Comparison of ENCODE assay signal across 8 cellular contexts in genomic region chr10:72086466-72087391, GRCh38. TPM values are rescaled to one million over a fixed set of nuclear protein-coding genes. Genes with fewer than 3 reads are reported as not detected.
DNase-seq lines count a peak whose midpoint lies in the region; ATAC-seq and TF ChIP-seq lines count a peak whose summit lies in the region.

No MANE protein-coding gene starts in this region.

- H3K27me3 Mint-ChIP-seq in activated CD8-positive, alpha-beta T cell treated with anti-CD3 and anti-CD28 coated beads, Interleukin-2, amount 10 ng/mL, durations not matched to agents 7 days and 5 days (ENCODE audit: low read depth), result no peaks in the 10 kb centered on the region

- POLR2A ChIA-PET in GM10248 (lab: Yijun Ruan, JAX), result interaction anchor here (0.6 kb wide), 1 partner anchor 1089 kb away, joined by 3 read pairs; no protein-coding TSS in a partner anchor
- POLR2A ChIA-PET in activated CD8-positive, alpha-beta T cell treated with anti-CD3 and anti-CD28 coated beads, Interleukin-2, amount 10 ng/mL, durations not matched to agents 7 days and 5 days (lab: Charles Lee), result interaction anchor here (0.8 to 3.5 kb wide), 8 partner anchors 10 to 234 kb away, joined by 3 to 51 read pairs (median 6); partner anchors contain the start of genes ANAPC16 and ASCC1

- H3K4me3 ChIP-seq in esophagus muscularis mucosa (peak overlapping the region; percentile 50 to 61 (median 53)), ovary (peak overlapping the region; percentile 9), aorta (ENCODE audit: low read length in 2 of 2) (no peak overlapping the region)

- H3K27me3 ChIP-seq in esophagus muscularis mucosa (peaks cover 9 to 36% (median 20%) of the 10 kb centered on the region in 4 donors), ovary (no peaks in the 10 kb centered on the region), aorta (ENCODE audit: control insufficient read depth in 1 of 2, insufficient read depth in 2 of 2, low read length in 1 of 2) (no peaks in the 10 kb centered on the region)

- no peaks in the 10 kb centered on the region for H3K36me3 ChIP-seq in esophagus muscularis mucosa
- H3K36me3 ChIP-seq in ovary, result no peaks in the 10 kb centered on the region
- H3K36me3 ChIP-seq in aorta (ENCODE audit: control insufficient read depth in 1 of 2, insufficient read depth in 2 of 2, low read length in 1 of 2), result no peaks in the 10 kb centered on the region

- no peak for TF ChIP-seq EP300 in esophagus muscularis mucosa (IDR thresholded peaks at IDR 0.05)
- no peak for TF ChIP-seq EP300 in ovary (IDR thresholded peaks at IDR 0.05)

- no peak for TF ChIP-seq POLR2A in esophagus muscularis mucosa (IDR thresholded peaks at IDR 0.05; ENCODE audit: low read depth)
- no peak for TF ChIP-seq POLR2A in ovary (IDR thresholded peaks at IDR 0.05)

- H3K9me3 Mint-ChIP-seq in activated CD8-positive, alpha-beta T cell treated with anti-CD3 and anti-CD28 coated beads, Interleukin-2, amount 10 ng/mL, durations not matched to agents 7 days and 5 days (ENCODE audit: insufficient read depth), result no peaks in the 10 kb centered on the region

- peaks cover 49% of the 10 kb centered on the region for H3K36me3 Mint-ChIP-seq in activated CD8-positive, alpha-beta T cell treated with anti-CD3 and anti-CD28 coated beads, Interleukin-2, amount 10 ng/mL, durations not matched to agents 7 days and 5 days (ENCODE audit: low read depth)

- peak overlapping the region; percentile 94 for H3K27ac Mint-ChIP-seq in activated CD8-positive, alpha-beta T cell treated with anti-CD3 and anti-CD28 coated beads, Interleukin-2, amount 10 ng/mL, durations not matched to agents 7 days and 5 days

- peaks cover 19 to 26% (median 24%) of the 10 kb centered on the region in 4 donors for H3K4me1 ChIP-seq in esophagus muscularis mucosa
- H3K4me1 ChIP-seq in ovary (ENCODE audit: insufficient read depth), result peaks cover 12% of the 10 kb centered on the region
- H3K4me1 ChIP-seq in aorta (ENCODE audit: control insufficient read depth in 1 of 2, insufficient read depth in 2 of 2, low read length in 2 of 2), result no peaks in the 10 kb centered on the region

- H3K9me3 ChIP-seq in esophagus muscularis mucosa (no peaks in the 10 kb centered on the region), ovary (no peaks in the 10 kb centered on the region), aorta (ENCODE audit: control insufficient read depth, low read length) (no peaks in the 10 kb centered on the region)

- peaks cover 68% of the 10 kb centered on the region for H3K4me1 Mint-ChIP-seq in activated CD8-positive, alpha-beta T cell treated with anti-CD3 and anti-CD28 coated beads, Interleukin-2, amount 10 ng/mL, durations not matched to agents 7 days and 5 days (ENCODE audit: low read depth)

- DNase-seq in GM10248 (ENCODE audit: extremely low spot score), result peak; percentile 53
- DNase-seq in activated CD8-positive, alpha-beta T cell treated with anti-CD3 and anti-CD28 coated beads, Interleukin-2, amount 10 ng/mL, durations not matched to agents 7 days and 5 days, result peak; percentile 82
- no peak for DNase-seq in esophagus muscularis mucosa (ENCODE audit: extremely low spot score)
- no peak for DNase-seq in ovary
- no peak for DNase-seq in aorta
- no peak for DNase-seq in NCI-H2196 treated with DMSO at 0.1 percent for 48 hours (lab: John Stamatoyannopoulos, UW; ENCODE audit: unreplicated experiment)
- no peak for DNase-seq in GOT3 (lab: John Stamatoyannopoulos, UW)

- H3K4me3 Mint-ChIP-seq in activated CD8-positive, alpha-beta T cell treated with anti-CD3 and anti-CD28 coated beads, Interleukin-2, amount 10 ng/mL, durations not matched to agents 7 days and 5 days, result peak overlapping the region; percentile 87

- 74% methylated on average over 31 of the region's 61 CpGs for WGBS in esophagus muscularis mucosa
- WGBS in ovary, 3 donors, result 41 to 54% (median 50%) methylated on average over 38 to 61 of the region's 61 CpGs
- 68 to 69% methylated on average over 61 of the region's 61 CpGs for WGBS in aorta, 2 donors

- H3K27ac ChIP-seq in esophagus muscularis mucosa (replicated peaks in 1 of 4) (peak overlapping the region in 3 of 4 donors; percentile 11 to 50 (median 49)), ovary (no peak overlapping the region), aorta (ENCODE audit: low read depth in 1 of 2, low read length in 2 of 2) (no peak overlapping the region)

- intact Hi-C loops in esophagus muscularis mucosa (cut with DNase I) (no loop called here), ovary (cut with DNase I) (no loop called here), aorta (cut with DNase I) (no loop called here)

- CTCF ChIA-PET in GM10248 (lab: Yijun Ruan, JAX), result interaction anchor here (0.9 to 1.2 kb wide), 2 partner anchors 190 to 253 kb away, joined by 3 read pairs; no protein-coding TSS in a partner anchor
- CTCF ChIA-PET in activated CD8-positive, alpha-beta T cell treated with anti-CD3 and anti-CD28 coated beads, Interleukin-2, amount 10 ng/mL, durations not matched to agents 7 days and 5 days (lab: Charles Lee), result interaction anchor here (1.1 to 1.9 kb wide), 4 partner anchors 10 to 253 kb away, joined by 3 to 13 read pairs (median 5); no protein-coding TSS in a partner anchor

- TF ChIP-seq CTCF in GM10248 (IDR thresholded peaks at IDR 0.05; ENCODE audit: control extremely low read depth, extremely low read depth, low read depth, missing control alignments) (no peak), esophagus muscularis mucosa (IDR thresholded peaks at IDR 0.05) (no peak), ovary (IDR thresholded peaks at IDR 0.05) (no peak)

- peak; percentile 18 for ATAC-seq in activated CD8-positive, alpha-beta T cell treated with anti-CD3 and anti-CD28 coated beads, Interleukin-2, amount 10 ng/mL, durations not matched to agents 7 days and 5 days
- peak; percentile 13 for ATAC-seq in aorta (ENCODE audit: low FRiP score)
- ATAC-seq in GM19351 (IDR thresholded peaks at IDR 0.05; ENCODE audit: unreplicated experiment), result no peak

RNA-seq across cellular contexts. Expression of gene SPOCK2, which starts 1.6 kb away (rescaled TPM):
- 100 to 1,000 TPM; 261 to 268 TPM for total RNA-seq in activated CD8-positive, alpha-beta T cell treated with anti-CD3 and anti-CD28 coated beads, Interleukin-2, amount 10 ng/mL, durations not matched to agents 7 days and 5 days
- total RNA-seq in esophagus muscularis mucosa (10 to 100 TPM in 1 of 4 donors, 1 to 10 TPM in 3; 4.6 to 12.1 (median 7.8) TPM), ovary (10 to 100 TPM in 3 of 7 donors, 1 to 10 TPM in 4; 1.4 to 77.7 (median 8.7) TPM), aorta (1 to 10 TPM; 4.5 to 7.3 TPM)
- polyA plus RNA-seq in ovary (10 to 100 TPM in 1 of 2 donors, 1 to 10 TPM in 1; 1.7 to 27.1 TPM), aorta (1 to 10 TPM; 1.8 to 1.9 TPM)

Comparison
In these comparisons a context has a peak if more than half of its experiments do, and no peak if none do; other contexts are left out.
1. DNase-seq: peak in GM10248 (single experiment) and activated CD8-positive, alpha-beta T cell treated with anti-CD3 and anti-CD28 coated beads, Interleukin-2, amount 10 ng/mL, durations not matched to agents 7 days and 5 days (single experiment); none in esophagus muscularis mucosa (single experiment), ovary (0 of 5), aorta (0 of 2), NCI-H2196 treated with DMSO at 0.1 percent for 48 hours (single experiment) and GOT3 (single experiment).
2. H3K27ac ChIP-seq: peak in esophagus muscularis mucosa (3 of 4); none in ovary (0 of 2) and aorta (0 of 2).
3. H3K4me3 ChIP-seq: peak in esophagus muscularis mucosa (4 of 4) and ovary (single experiment); none in aorta (0 of 2).